20 cellular contexts compared by ENCODE assay signal in the genomic region with DNA sequence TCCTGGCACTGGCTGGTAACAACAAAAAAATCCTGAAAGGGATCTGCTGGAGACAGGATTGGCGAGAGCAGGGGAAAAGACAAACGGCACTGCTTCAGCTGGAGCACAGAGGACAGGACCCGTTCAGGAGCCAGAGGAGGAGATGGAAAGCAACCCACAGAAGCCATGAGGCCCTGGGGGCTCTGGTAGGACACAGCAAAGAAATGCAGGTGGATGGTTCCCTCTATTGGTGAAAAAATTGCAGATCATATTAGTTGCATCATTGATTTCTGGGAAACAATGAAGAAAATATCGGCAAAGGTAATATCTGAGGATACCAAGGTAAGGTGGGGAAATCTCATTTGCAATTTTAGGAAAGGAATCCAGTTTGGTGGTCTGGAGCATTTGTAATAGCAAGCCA. TPM values are rescaled to one million over a fixed set of nuclear protein-coding genes. Genes with fewer than 3 reads are reported as not detected.
DNase-seq lines count a peak whose midpoint lies in the region; ATAC-seq, FAIRE-seq and TF ChIP-seq lines count a peak whose summit lies in the region.
"Had no signal": no experiment of that assay in that cellular context is flagged by ENCODE, and none has a peak within 500 bp of the region (broad histone marks: within the 10 kb centered on the region; RNA-seq: fewer than 3 reads in every experiment).

No MANE protein-coding gene starts in this region.

- no peak for FAIRE-seq in pancreas (lab: Jason Lieb, UNC)

- no peaks in the 10 kb centered on the region for H3K27me3 Mint-ChIP-seq in endodermal cell (ENCODE audit: insufficient read depth)
- H3K27me3 Mint-ChIP-seq in activated CD4-positive, alpha-beta T cell treated with anti-CD3 and anti-CD28 coated beads for 36 hours = peaks cover 12% of the 10 kb centered on the region

- H3K4me1 Mint-ChIP-seq in endodermal cell = peaks cover 2% of the 10 kb centered on the region
- H3K4me1 Mint-ChIP-seq in activated CD4-positive, alpha-beta T cell treated with anti-CD3 and anti-CD28 coated beads for 36 hours = no peaks in the 10 kb centered on the region
- H3K4me1 Mint-ChIP-seq: nephron; stimulated activated memory B cell treated with anti-CD40 and anti-IgM and Interleukin-4, amounts not matched to agents 10 μg/mL and 1 μg/mL and 100 μg/mL, for 72 hours had no signal

- H3K27ac ChIP-seq in A673 (ENCODE audit: low read depth, low read length, poor library complexity, severe bottlenecking) (no peak overlapping the region), GM23248 (no peak overlapping the region), OCI-LY1 (ENCODE audit: low read depth, low read length, poor library complexity, severe bottlenecking) (no peak overlapping the region), endodermal cell (ENCODE audit: low read depth, low read length) (no peak overlapping the region), pancreas (no peak overlapping the region)
- H3K27ac ChIP-seq: heart left ventricle, HL-60, sigmoid colon, uterus had no signal

- H2AFZ ChIP-seq in GM23248 = no peak overlapping the region
- H2AFZ ChIP-seq in OCI-LY1 (ENCODE audit: low read length) = no peak overlapping the region

- POLR2A ChIA-PET in A673 (lab: Charles Lee; ENCODE audit: low non-redundant PET) = no interaction called here
- POLR2A ChIA-PET in activated CD4-positive, alpha-beta T cell treated with anti-CD3 and anti-CD28 coated beads for 36 hours (lab: Charles Lee) = interaction anchor here (0.6 to 0.7 kb wide), 2 partner anchors 11 to 380 kb away, joined by 3 to 4 read pairs; no protein-coding TSS in a partner anchor

- H3K9me2 ChIP-seq in GM23248 (ENCODE audit: insufficient read depth) (no peaks in the 10 kb centered on the region), OCI-LY1 (ENCODE audit: low read depth, low read length) (no peaks in the 10 kb centered on the region)

- peaks cover 14% of the 10 kb centered on the region for H3F3A ChIP-seq in GM23248 (ENCODE audit: insufficient read depth)
- no peaks in the 10 kb centered on the region for H3F3A ChIP-seq in OCI-LY1 (ENCODE audit: insufficient read depth, low read length)

- no peaks in the 10 kb centered on the region for H3K36me3 Mint-ChIP-seq in endodermal cell (ENCODE audit: low read depth)
- H3K36me3 Mint-ChIP-seq in activated CD4-positive, alpha-beta T cell treated with anti-CD3 and anti-CD28 coated beads for 36 hours (ENCODE audit: low read depth) = no peaks in the 10 kb centered on the region
- H3K36me3 Mint-ChIP-seq: activated naive CD4-positive, alpha-beta T cell treated with anti-CD3 and anti-CD28 coated beads, Interleukin-2, amount 50 U/mL, for 72 hours; stimulated activated memory B cell treated with anti-CD40 and anti-IgM and Interleukin-4, amounts not matched to agents 10 μg/mL and 1 μg/mL and 100 μg/mL, for 72 hours had no signal

- H3K4me1 ChIP-seq in A673 (ENCODE audit: insufficient read depth, low read length, poor library complexity, severe bottlenecking) (no peaks in the 10 kb centered on the region), GM23248 (ENCODE audit: insufficient read depth) (peaks cover 15% of the 10 kb centered on the region), OCI-LY1 (ENCODE audit: insufficient read depth, low read length, severe bottlenecking) (no peaks in the 10 kb centered on the region), endodermal cell (ENCODE audit: control insufficient read depth, insufficient read depth, low read length) (no peaks in the 10 kb centered on the region), pancreas (no peaks in the 10 kb centered on the region)
- H3K4me1 ChIP-seq: heart left ventricle, sigmoid colon, uterus had no signal

- DNase-seq in A673 (ENCODE audit: low spot score) = peak; percentile 35
- peak; percentile 15 for DNase-seq in GM23248
- DNase-seq in endodermal cell = peak; percentile 58
- DNase-seq in activated CD4-positive, alpha-beta T cell treated with anti-CD3 and anti-CD28 coated beads for 36 hours = no peak
- no peak for DNase-seq in pancreas
- DNase-seq: activated CD8-positive, alpha-beta memory T cell treated with anti-CD3 and anti-CD28 coated beads, Interleukin-2, amount 50 U/mL, for 4 hours; caudate nucleus; heart left ventricle; NCI-H446 treated with DMSO at 0.1 percent for 48 hours; sigmoid colon; stimulated activated CD4-positive, alpha-beta T cell treated with anti-CD3 and anti-CD28 coated beads, Interleukin-4, amount 100 ng/mL, for 4 hours; uterus had no signal

- H3K27me3 ChIP-seq in A673 (replicated peaks; ENCODE audit: insufficient read depth, low read depth, low read length, poor library complexity) = no peaks in the 10 kb centered on the region
- H3K27me3 ChIP-seq in GM23248 (replicated peaks; ENCODE audit: insufficient read depth) = peaks cover 18% of the 10 kb centered on the region
- no peaks in the 10 kb centered on the region for H3K27me3 ChIP-seq in OCI-LY1 (ENCODE audit: insufficient read depth, low read length)
- H3K27me3 ChIP-seq in endodermal cell (ENCODE audit: control insufficient read depth, insufficient read depth, low read length, poor library complexity, severe bottlenecking) = no peaks in the 10 kb centered on the region
- no peaks in the 10 kb centered on the region for H3K27me3 ChIP-seq in pancreas
- H3K27me3 ChIP-seq: sigmoid colon, uterus had no signal

- H3K9me3 ChIP-seq in A673 (ENCODE audit: low read depth, low read length, poor library complexity, severe bottlenecking) (no peaks in the 10 kb centered on the region), GM23248 (ENCODE audit: low read depth) (no peaks in the 10 kb centered on the region), OCI-LY1 (ENCODE audit: low read length) (no peaks in the 10 kb centered on the region), endodermal cell (ENCODE audit: control insufficient read depth, low read length) (no peaks in the 10 kb centered on the region), pancreas (no peaks in the 10 kb centered on the region)
- H3K9me3 ChIP-seq: heart left ventricle, sigmoid colon, uterus had no signal

- H3K9ac ChIP-seq in GM23248 (no peak overlapping the region), OCI-LY1 (ENCODE audit: low read length) (no peak overlapping the region), endodermal cell (ENCODE audit: extremely low read depth, low read length, poor library complexity, severe bottlenecking) (no peak overlapping the region)

- no peak overlapping the region for H3K27ac Mint-ChIP-seq in endodermal cell
- H3K27ac Mint-ChIP-seq in activated CD4-positive, alpha-beta T cell treated with anti-CD3 and anti-CD28 coated beads for 36 hours = no peak overlapping the region
- H3K27ac Mint-ChIP-seq: activated naive CD4-positive, alpha-beta T cell treated with anti-CD3 and anti-CD28 coated beads, Interleukin-2, amount 50 U/mL, for 72 hours; nephron; stimulated activated memory B cell treated with anti-CD40 and anti-IgM and Interleukin-4, amounts not matched to agents 10 μg/mL and 1 μg/mL and 100 μg/mL, for 72 hours had no signal

- H3K79me2 ChIP-seq in GM23248 (ENCODE audit: insufficient read depth) (no peaks in the 10 kb centered on the region), OCI-LY1 (ENCODE audit: insufficient read depth, low read length) (no peaks in the 10 kb centered on the region)

- in situ Hi-C loops in GM23248 (cut with MboI) = loop anchor here (25.0 kb wide), 1 partner anchor 1434 kb away; no protein-coding TSS in a partner anchor

- H3K4me3 ChIP-seq in A673 (ENCODE audit: low read depth, low read length, poor library complexity, severe bottlenecking) = no peak overlapping the region
- no peak overlapping the region for H3K4me3 ChIP-seq in GM23248
- H3K4me3 ChIP-seq in OCI-LY1 (ENCODE audit: low read depth, low read length, poor library complexity, severe bottlenecking) = no peak overlapping the region
- no peak overlapping the region for H3K4me3 ChIP-seq in endodermal cell (ENCODE audit: low read length)
- no peak overlapping the region for H3K4me3 ChIP-seq in pancreas
- H3K4me3 ChIP-seq: heart left ventricle, lung, sigmoid colon, uterus had no signal

- H4K20me1 ChIP-seq in GM23248 (ENCODE audit: insufficient read depth) (no peaks in the 10 kb centered on the region), OCI-LY1 (ENCODE audit: insufficient read depth, low read length) (no peaks in the 10 kb centered on the region)

- H3K36me3 ChIP-seq in A673 (ENCODE audit: insufficient read depth, low read length, poor library complexity, severe bottlenecking) (no peaks in the 10 kb centered on the region), GM23248 (ENCODE audit: low read depth) (no peaks in the 10 kb centered on the region), OCI-LY1 (ENCODE audit: insufficient read depth, low read length) (no peaks in the 10 kb centered on the region), endodermal cell (ENCODE audit: control insufficient read depth, insufficient read depth, low read length) (no peaks in the 10 kb centered on the region), pancreas (no peaks in the 10 kb centered on the region)
- H3K36me3 ChIP-seq: heart left ventricle, sigmoid colon, uterus had no signal

- ATAC-seq in HG03469 (IDR thresholded peaks at IDR 0.05; ENCODE audit: unreplicated experiment) = no peak
- ATAC-seq in activated CD4-positive, alpha-beta T cell treated with anti-CD3 and anti-CD28 coated beads for 36 hours = no peak
- ATAC-seq in activated CD4-positive, CD25-positive, alpha-beta regulatory T cell treated with anti-CD3 and anti-CD28 coated beads, Interleukin-2, amount 50 U/mL, for 24 hours = no peak
- ATAC-seq in pancreas = no peak
- ATAC-seq: activated naive CD4-positive, alpha-beta T cell treated with anti-CD3 and anti-CD28 coated beads, Interleukin-2, amount 50 U/mL, for 72 hours; heart left ventricle; stimulated activated memory B cell treated with anti-CD40 and anti-IgM and Interleukin-4, amounts not matched to agents 10 μg/mL and 1 μg/mL and 100 μg/mL, for 72 hours had no signal

- H3K4me2 ChIP-seq in GM23248 (ENCODE audit: unreplicated experiment) = no peak overlapping the region
- no peak overlapping the region for H3K4me2 ChIP-seq in OCI-LY1 (ENCODE audit: low read length)

- TF ChIP-seq CTCF in A673 (conservative IDR thresholded peaks at IDR 0.05; ENCODE audit: low read depth, low read length) (peak; percentile 31), OCI-LY1 (IDR thresholded peaks at IDR 0.05; ENCODE audit: low read length) (peak; percentile 14; the same call in 1 of the 2 replicates), endodermal cell (conservative IDR thresholded peaks at IDR 0.05) (peak; percentile 56), pancreas (IDR thresholded peaks at IDR 0.05) (no peak)

- BruUV-seq in A673 (replicated peaks; lab: Mats Ljungman, UMichigan) = no TSS peak

- 37 to 40% methylated on average over 4 of the region's 4 CpGs for WGBS in GM23248 (ENCODE audit: low coverage in 1 of 2, low lambda C conversion rate in 2 of 2, missing lambda C conversion rate in 2 of 2), 2 experiments
- WGBS in endodermal cell (ENCODE audit: insufficient coverage in 1 of 2, insufficient read length in 1 of 2), 2 experiments = 77 to 82% methylated on average over 4 of the region's 4 CpGs
- WGBS in pancreas, 2 donors = 36 to 44% methylated on average over 4 of the region's 4 CpGs

- H3K4me3 Mint-ChIP-seq in endodermal cell = no peak overlapping the region
- no peak overlapping the region for H3K4me3 Mint-ChIP-seq in activated CD4-positive, alpha-beta T cell treated with anti-CD3 and anti-CD28 coated beads for 36 hours
- H3K4me3 Mint-ChIP-seq: nephron; stimulated activated memory B cell treated with anti-CD40 and anti-IgM and Interleukin-4, amounts not matched to agents 10 μg/mL and 1 μg/mL and 100 μg/mL, for 72 hours had no signal

- CTCF ChIA-PET in A673 (lab: Charles Lee) = interaction anchor here (0.6 kb wide), 1 partner anchor 432 kb away, joined by 8 read pairs; no protein-coding TSS in a partner anchor
- CTCF ChIA-PET in activated CD4-positive, alpha-beta T cell treated with anti-CD3 and anti-CD28 coated beads for 36 hours (lab: Charles Lee) = interaction anchor here (0.7 to 1.2 kb wide), 7 partner anchors 13 to 1426 kb away, joined by 3 to 4 read pairs (median 4); no protein-coding TSS in a partner anchor

- no peaks in the 10 kb centered on the region for H3K9me3 Mint-ChIP-seq in endodermal cell
- no peaks in the 10 kb centered on the region for H3K9me3 Mint-ChIP-seq in activated CD4-positive, alpha-beta T cell treated with anti-CD3 and anti-CD28 coated beads for 36 hours (ENCODE audit: low read depth)
- H3K9me3 Mint-ChIP-seq: activated naive CD4-positive, alpha-beta T cell treated with anti-CD3 and anti-CD28 coated beads, Interleukin-2, amount 50 U/mL, for 72 hours; nephron; stimulated activated memory B cell treated with anti-CD40 and anti-IgM and Interleukin-4, amounts not matched to agents 10 μg/mL and 1 μg/mL and 100 μg/mL, for 72 hours had no signal

- intact Hi-C loops in A673 (cut with micrococcal nuclease; ENCODE audit: unreplicated experiment) (no loop called here), pancreas (cut with DNase I) (no loop called here)
- intact Hi-C loops in activated CD4-positive, alpha-beta T cell treated with anti-CD3 and anti-CD28 coated beads for 36 hours (cut with DNase I, micrococcal nuclease) = no loop called here

RNA-seq across cellular contexts. Expression of gene TPP2, which starts 25.7 kb away (rescaled TPM):
- total RNA-seq in A673 (2021) (52.5 and 54.4 TPM in 2 replicates), endodermal cell (10 to 100 TPM; 64.2 to 80.6 TPM), pancreas (10 to 100 TPM; 12.5 to 22.3 (median 15.9) TPM)
- 41.3 and 50.6 TPM in 2 replicates for total RNA-seq in GM23248 (2014; rRNA removed; shearing (Covaris generic))
- polyA plus RNA-seq in GM23248 (2016; fragmentation: Nextera tagmentation; extraction: Ambion mirVana) (22.5 and 24.3 TPM in 2 replicates), pancreas (10 to 100 TPM in 1 of 2 donors, 1 to 10 TPM in 1; 9.5 to 20.5 TPM)
- polyA plus RNA-seq in endodermal cell (2013, experiment 1 of 2) = 38.8 TPM
- polyA plus RNA-seq in endodermal cell (2013, experiment 2 of 2) = 37.4 TPM
- 10 to 100 TPM; 75.2 to 77.0 TPM for total RNA-seq in activated CD4-positive, alpha-beta T cell treated with anti-CD3 and anti-CD28 coated beads for 36 hours

Comparison
In these comparisons a context has a peak if more than half of its experiments do, and no peak if none do; other contexts are left out.
1. DNase-seq: peak in A673 (single experiment), GM23248 (single experiment) and endodermal cell (single experiment); none in activated CD4-positive, alpha-beta T cell treated with anti-CD3 and anti-CD28 coated beads for 36 hours (single experiment) and pancreas (0 of 6).
2. CTCF ChIP-seq: peak in A673 (single experiment), OCI-LY1 (single experiment) and endodermal cell (single experiment); none in pancreas (0 of 4).